Comparison of ENCODE assay signal across 8 cellular contexts in genomic region chr22:43796567-43796966, GRCh38. TPM values are rescaled to one million over a fixed set of nuclear protein-coding genes. Genes with fewer than 3 reads are reported as not detected.
DNase-seq lines count a peak whose midpoint lies in the region; ATAC-seq, FAIRE-seq and TF ChIP-seq lines count a peak whose summit lies in the region.

No MANE protein-coding gene starts in this region.

- peak; percentile 16 for TF ChIP-seq CTCF in upper lobe of right lung (IDR thresholded peaks at IDR 0.05)

- WGBS in right cardiac atrium: 39% methylated on average over 8 of the region's 8 CpGs

- H3K4me1 ChIP-seq in right cardiac atrium (ENCODE audit: control insufficient read depth, insufficient read depth, low read length) (no peaks in the 10 kb centered on the region), upper lobe of right lung (no peaks in the 10 kb centered on the region)

- H3K27ac ChIP-seq in right cardiac atrium (ENCODE audit: low read length): no peak overlapping the region
- no peak overlapping the region for H3K27ac ChIP-seq in upper lobe of right lung

- no peak for TF ChIP-seq POLR2A in GM12892 (IDR thresholded peaks at IDR 0.05; ENCODE audit: low read depth, low read length)

- H3K27me3 ChIP-seq in right cardiac atrium (ENCODE audit: control insufficient read depth, insufficient read depth) (no peaks in the 10 kb centered on the region), upper lobe of right lung (no peaks in the 10 kb centered on the region)

- no peak overlapping the region for H3K4me3 ChIP-seq in right cardiac atrium (ENCODE audit: low read length)
- no peak overlapping the region for H3K4me3 ChIP-seq in upper lobe of right lung

- H3K36me3 ChIP-seq in upper lobe of right lung: no peaks in the 10 kb centered on the region

- no peak for FAIRE-seq in GM12892 (lab: Jason Lieb, UNC)

- DNase-seq in NCI-H748 (lab: John Stamatoyannopoulos, UW; ENCODE audit: unreplicated experiment) (peak; percentile 34), NCI-H748 treated with DMSO at 0.1 percent for 48 hours (lab: John Stamatoyannopoulos, UW) (no peak), SW480 (ENCODE audit: low spot score) (peak; percentile 11), right cardiac atrium (no peak), upper lobe of right lung (no peak), GF-D8 (lab: John Stamatoyannopoulos, UW) (no peak), T-helper 2 cell (no peak), GM12892 (ENCODE audit: insufficient read length) (no peak)

- ATAC-seq in right cardiac atrium: peak; percentile 34 to 80
- ATAC-seq in upper lobe of right lung: peak; percentile 55

- intact Hi-C loops in right cardiac atrium (cut with DNase I) (loop anchor here in 2 of 4 donors (5.0 kb wide), 1 partner anchor 409 kb away; no protein-coding TSS in a partner anchor), upper lobe of right lung (cut with DNase I) (no loop called here)

- H3K9me3 ChIP-seq in right cardiac atrium (ENCODE audit: control insufficient read depth, low read length): no peaks in the 10 kb centered on the region
- H3K9me3 ChIP-seq in upper lobe of right lung: no peaks in the 10 kb centered on the region

RNA-seq across cellular contexts. Expression of gene EFCAB6, which starts 15.5 kb away (rescaled TPM):
- total RNA-seq in right cardiac atrium (1 to 10 TPM; 1.7 to 3.4 (median 2.4) TPM), upper lobe of right lung (3.6 TPM)
- polyA plus RNA-seq in right cardiac atrium: 0.70 TPM
- 0.25 TPM for polyA plus RNA-seq in GM12892 (2012; ENCODE audit: missing spikeins)

Comparison
In these comparisons a context has a peak if more than half of its experiments do, and no peak if none do; other contexts are left out.
1. DNase-seq: peak in NCI-H748 (single experiment) and SW480 (single experiment); none in NCI-H748 treated with DMSO at 0.1 percent for 48 hours (single experiment), right cardiac atrium (0 of 3), upper lobe of right lung (single experiment), GF-D8 (single experiment), T-helper 2 cell (0 of 5) and GM12892 (single experiment).